Comparison of ENCODE assay signal across 14 cellular contexts in genomic region chr2:152409691-152410597, GRCh38.
DNase-seq lines count a peak whose midpoint lies in the region; ATAC-seq and TF ChIP-seq lines count a peak whose summit lies in the region.
"Had no signal": no experiment of that assay in that cellular context is flagged by ENCODE, and none has a peak within 500 bp of the region (broad histone marks: within the 10 kb centered on the region; RNA-seq: fewer than 3 reads in every experiment).

No MANE protein-coding gene starts in this region.

- H4K20me1 ChIP-seq in SK-N-SH (ENCODE audit: insufficient read depth): no peaks in the 10 kb centered on the region

- POLR2A ChIA-PET in SK-N-SH (lab: Yijun Ruan, JAX): interaction anchor here (0.9 kb wide), 1 partner anchor 16 kb away, joined by 3 read pairs; no protein-coding TSS in a partner anchor

- H3K9me2 ChIP-seq in SK-N-SH: no peaks in the 10 kb centered on the region

- peaks cover 44% of the 10 kb centered on the region; the same call in 1 of the 2 replicates for H3K79me2 ChIP-seq in SK-N-SH (ENCODE audit: insufficient read depth)

- H3K36me3 ChIP-seq in SK-N-SH (replicated peaks in 1 of 2; ENCODE audit: control insufficient read depth in 1 of 2, insufficient read depth in 2 of 2, low read length in 1 of 2) (no peaks in the 10 kb centered on the region), upper lobe of right lung (no peaks in the 10 kb centered on the region)
- H3K36me3 ChIP-seq: tibial nerve had no signal

- no peak overlapping the region for H3K4me2 ChIP-seq in SK-N-SH

- no peaks in the 10 kb centered on the region for H3K9me3 ChIP-seq in SK-N-SH
- no peaks in the 10 kb centered on the region for H3K9me3 ChIP-seq in upper lobe of right lung
- H3K9me3 ChIP-seq: tibial nerve had no signal

- CTCF ChIA-PET in SK-N-SH (lab: Yijun Ruan, JAX): interaction anchor here (1.0 kb wide), 1 partner anchor 144 kb away, joined by 3 read pairs; no protein-coding TSS in a partner anchor

- no peak overlapping the region for H3K9ac ChIP-seq in SK-N-SH

- WGBS in SK-N-SH (ENCODE audit: low lambda C conversion rate): 97% methylated on average over 7 of the region's 7 CpGs

- TF ChIP-seq CTCF in SK-N-SH (IDR thresholded peaks at IDR 0.05) (no peak), upper lobe of right lung (IDR thresholded peaks at IDR 0.05) (no peak)

- no peak overlapping the region for H3K4me3 ChIP-seq in SK-N-SH (ENCODE audit: low read depth in 2 of 2, low read length in 1 of 2)
- no peak overlapping the region for H3K4me3 ChIP-seq in upper lobe of right lung
- H3K4me3 ChIP-seq: coronary artery, lung, tibial nerve had no signal

- peaks cover 4% of the 10 kb centered on the region for H3F3A ChIP-seq in SK-N-SH (replicated peaks; ENCODE audit: insufficient read depth)

- TF ChIP-seq EP300 in SK-N-SH (IDR thresholded peaks at IDR 0.05; ENCODE audit: borderline replicate concordance in 1 of 2, low read depth in 1 of 2, low read length in 1 of 2): no peak

- no peak for ATAC-seq in SK-N-SH treated with all-trans-retinoic acid at 6 μM for 48 hours
- peak; percentile 45 for ATAC-seq in upper lobe of right lung

- DNase-seq in SK-N-SH: no peak
- DNase-seq in astrocyte of the hippocampus (ENCODE audit: low read depth, low spot score): peak; percentile 42
- DNase-seq in kidney tubule cell (ENCODE audit: low spot score): peak; percentile 76
- no peak for DNase-seq in upper lobe of right lung
- no peak for DNase-seq in NCI-H1048 (lab: John Stamatoyannopoulos, UW)
- DNase-seq in islet precursor cell: no peak
- DNase-seq in NCI-H524 treated with DMSO at 0.1 percent for 48 hours (lab: John Stamatoyannopoulos, UW): no peak
- DNase-seq: activated CD8-positive, alpha-beta memory T cell treated with anti-CD3 and anti-CD28 coated beads for 24 hours; activated naive CD4-positive, alpha-beta T cell treated with anti-CD3 and anti-CD28 coated beads, Interleukin-2, amount 10 ng/mL, durations not matched to agents 7 days and 5 days; NCI-H1930 had no signal

- H3K27me3 ChIP-seq in SK-N-SH (ENCODE audit: insufficient read depth) (no peaks in the 10 kb centered on the region), upper lobe of right lung (no peaks in the 10 kb centered on the region)
- H3K27me3 ChIP-seq: tibial nerve had no signal

- H3K4me1 ChIP-seq in SK-N-SH (ENCODE audit: control insufficient read depth in 1 of 2, insufficient read depth in 2 of 2, low read depth in 1 of 2, low read length in 1 of 2): peaks cover 16 to 27% of the 10 kb centered on the region in 2 experiments; a peak in 3 of 4 replicates
- H3K4me1 ChIP-seq in upper lobe of right lung: peaks cover 38% of the 10 kb centered on the region

- no peak overlapping the region for H2AFZ ChIP-seq in SK-N-SH (ENCODE audit: low read depth)

- H3K27ac ChIP-seq in SK-N-SH (ENCODE audit: low read depth in 2 of 2, low read length in 1 of 2) (no peak overlapping the region), upper lobe of right lung (no peak overlapping the region)

- intact Hi-C loops in upper lobe of right lung (cut with DNase I): no loop called here

- no peak for TF ChIP-seq RAD21 in SK-N-SH (IDR thresholded peaks at IDR 0.05; ENCODE audit: low read length)

TF ChIP-seq in SK-N-SH, 30 proteins besides CTCF, POLR2A, EP300 and RAD21 (continues in another document):
- TF ChIP-seq ZBTB33 (IDR thresholded peaks at IDR 0.05; ENCODE audit: borderline replicate concordance, low read depth) (no peak), RCOR1 (IDR thresholded peaks at IDR 0.05; ENCODE audit: low read length) (no peak), PBX3 (IDR thresholded peaks at IDR 0.05) (0 out of 2 replicates have a peak, but pooled peaks have one; percentile 11), RXRA (IDR thresholded peaks at IDR 0.05; ENCODE audit: borderline replicate concordance, low read depth) (no peak), POLR2AphosphoS5 (IDR thresholded peaks at IDR 0.05; ENCODE audit: low read depth, low read length) (no peak)
- TF ChIP-seq, protein P1, sequence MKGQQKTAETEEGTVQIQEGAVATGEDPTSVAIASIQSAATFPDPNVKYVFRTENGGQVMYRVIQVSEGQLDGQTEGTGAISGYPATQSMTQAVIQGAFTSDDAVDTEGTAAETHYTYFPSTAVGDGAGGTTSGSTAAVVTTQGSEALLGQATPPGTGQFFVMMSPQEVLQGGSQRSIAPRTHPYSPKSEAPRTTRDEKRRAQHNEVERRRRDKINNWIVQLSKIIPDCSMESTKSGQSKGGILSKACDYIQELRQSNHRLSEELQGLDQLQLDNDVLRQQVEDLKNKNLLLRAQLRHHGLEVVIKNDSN (IDR thresholded peaks at IDR 0.05; ENCODE audit: borderline replicate concordance, low read depth): no peak

TF ChIP-seq in SK-N-SH treated with all-trans-retinoic acid at 6 μM for 48 hours, 23 proteins besides CTCF, POLR2A, EP300 and RAD21:
- TF ChIP-seq CSRNP3 (CRISPR knock-in tag; IDR thresholded peaks at IDR 0.05) (no peak), ARNTL (CRISPR knock-in tag; IDR thresholded peaks at IDR 0.05; ENCODE audit: borderline replicate concordance, low read depth) (no peak), CSDC2 (CRISPR knock-in tag; IDR thresholded peaks at IDR 0.05) (no peak), CREB5 (CRISPR knock-in tag; IDR thresholded peaks at IDR 0.05; ENCODE audit: low read depth) (no peak), TOX (CRISPR knock-in tag; IDR thresholded peaks at IDR 0.05; ENCODE audit: borderline replicate concordance) (no peak), ZC3H10 (CRISPR knock-in tag; IDR thresholded peaks at IDR 0.05) (no peak), ZNF70 (CRISPR knock-in tag; IDR thresholded peaks at IDR 0.05) (no peak), TCF4 (CRISPR knock-in tag; IDR thresholded peaks at IDR 0.05; ENCODE audit: borderline replicate concordance) (no peak), ZNF8 (CRISPR knock-in tag; IDR thresholded peaks at IDR 0.05) (no peak), GLIS3 (CRISPR knock-in tag; IDR thresholded peaks at IDR 0.05) (no peak), SNAI2 (CRISPR knock-in tag; IDR thresholded peaks at IDR 0.05) (no peak), ESRRG (CRISPR knock-in tag; IDR thresholded peaks at IDR 0.05) (no peak), ZFP30 (CRISPR knock-in tag; IDR thresholded peaks at IDR 0.05) (no peak), ISL1 (CRISPR knock-in tag; IDR thresholded peaks at IDR 0.05) (no peak), BACH2 (CRISPR knock-in tag; IDR thresholded peaks at IDR 0.05; ENCODE audit: borderline replicate concordance) (no peak)
- TF ChIP-seq, protein P2, sequence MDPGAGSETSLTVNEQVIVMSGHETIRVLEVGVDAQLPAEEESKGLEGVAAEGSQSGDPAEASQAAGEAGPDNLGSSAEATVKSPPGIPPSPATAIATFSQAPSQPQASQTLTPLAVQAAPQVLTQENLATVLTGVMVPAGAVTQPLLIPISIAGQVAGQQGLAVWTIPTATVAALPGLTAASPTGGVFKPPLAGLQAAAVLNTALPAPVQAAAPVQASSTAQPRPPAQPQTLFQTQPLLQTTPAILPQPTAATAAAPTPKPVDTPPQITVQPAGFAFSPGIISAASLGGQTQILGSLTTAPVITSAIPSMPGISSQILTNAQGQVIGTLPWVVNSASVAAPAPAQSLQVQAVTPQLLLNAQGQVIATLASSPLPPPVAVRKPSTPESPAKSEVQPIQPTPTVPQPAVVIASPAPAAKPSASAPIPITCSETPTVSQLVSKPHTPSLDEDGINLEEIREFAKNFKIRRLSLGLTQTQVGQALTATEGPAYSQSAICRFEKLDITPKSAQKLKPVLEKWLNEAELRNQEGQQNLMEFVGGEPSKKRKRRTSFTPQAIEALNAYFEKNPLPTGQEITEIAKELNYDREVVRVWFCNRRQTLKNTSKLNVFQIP (CRISPR knock-in tag; IDR thresholded peaks at IDR 0.05; ENCODE audit: borderline replicate concordance, low read depth): no peak
- TF ChIP-seq, protein P3, sequence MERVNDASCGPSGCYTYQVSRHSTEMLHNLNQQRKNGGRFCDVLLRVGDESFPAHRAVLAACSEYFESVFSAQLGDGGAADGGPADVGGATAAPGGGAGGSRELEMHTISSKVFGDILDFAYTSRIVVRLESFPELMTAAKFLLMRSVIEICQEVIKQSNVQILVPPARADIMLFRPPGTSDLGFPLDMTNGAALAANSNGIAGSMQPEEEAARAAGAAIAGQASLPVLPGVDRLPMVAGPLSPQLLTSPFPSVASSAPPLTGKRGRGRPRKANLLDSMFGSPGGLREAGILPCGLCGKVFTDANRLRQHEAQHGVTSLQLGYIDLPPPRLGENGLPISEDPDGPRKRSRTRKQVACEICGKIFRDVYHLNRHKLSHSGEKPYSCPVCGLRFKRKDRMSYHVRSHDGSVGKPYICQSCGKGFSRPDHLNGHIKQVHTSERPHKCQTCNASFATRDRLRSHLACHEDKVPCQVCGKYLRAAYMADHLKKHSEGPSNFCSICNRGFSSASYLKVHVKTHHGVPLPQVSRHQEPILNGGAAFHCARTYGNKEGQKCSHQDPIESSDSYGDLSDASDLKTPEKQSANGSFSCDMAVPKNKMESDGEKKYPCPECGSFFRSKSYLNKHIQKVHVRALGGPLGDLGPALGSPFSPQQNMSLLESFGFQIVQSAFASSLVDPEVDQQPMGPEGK (CRISPR knock-in tag; IDR thresholded peaks at IDR 0.05; ENCODE audit: borderline replicate concordance): no peak

Comparison
In these comparisons a context has a peak if more than half of its experiments do, and no peak if none do; other contexts are left out.
1. DNase-seq: peak in astrocyte of the hippocampus (single experiment) and kidney tubule cell (single experiment); none in SK-N-SH (single experiment), upper lobe of right lung (single experiment), NCI-H1048 (single experiment), islet precursor cell (single experiment) and NCI-H524 treated with DMSO at 0.1 percent for 48 hours (single experiment).